In genomic region chr17:10657866-10658265, GRCh38 we compare ENCODE assay signal across 26 cellular contexts.
"Had no signal": no experiment of that assay in that cellular context is flagged by ENCODE, and none has a peak within 500 bp of the region (broad histone marks: within the 10 kb centered on the region; RNA-seq: fewer than 3 reads in every experiment).

No MANE protein-coding gene starts in this region.

- H3K4me3 ChIP-seq: cardiac muscle cell, Peyer's patch, SJSA1 had no signal

- H3K27ac ChIP-seq: brain microvascular endothelial cell, cardiac muscle cell, Peyer's patch, RWPE1, SJSA1 had no signal

- H3K4me1 ChIP-seq: Peyer's patch, SJSA1 had no signal

- H3K36me3 Mint-ChIP-seq: activated CD8-positive, alpha-beta memory T cell treated with anti-CD3 and anti-CD28 coated beads, Interleukin-2, amount 10 ng/mL, durations not matched to agents 7 days and 5 days; activated naive CD4-positive, alpha-beta T cell treated with anti-CD3 and anti-CD28 coated beads, Interleukin-2, amount 50 U/mL, for 72 hours had no signal

- H3K9me3 Mint-ChIP-seq: activated naive CD4-positive, alpha-beta T cell treated with anti-CD3 and anti-CD28 coated beads, Interleukin-2, amount 50 U/mL, for 72 hours; activated T-cell treated with anti-CD3 and anti-CD28 coated beads, Interleukin-2, amount 50 U/mL, for 24 hours; activated T-helper 1 cell treated with anti-CD3 and anti-CD28 coated beads, Interleukin-12 subunit alpha, Interleukin-12 subunit beta, Interleukin-2, Interleukin-4 antibody, amounts not matched to agents 30 ng/mL and 10 ng/mL and 1 ng/mL, durations not matched to agents 14 hours and 24 hours and 36 hours had no signal

- H3K4me3 Mint-ChIP-seq: activated CD8-positive, alpha-beta memory T cell treated with anti-CD3 and anti-CD28 coated beads, Interleukin-2, amount 10 ng/mL, durations not matched to agents 7 days and 5 days; activated T-cell treated with anti-CD3 and anti-CD28 coated beads, Interleukin-2, amount 50 U/mL, for 24 hours; activated T-helper 1 cell treated with anti-CD3 and anti-CD28 coated beads, Interleukin-12 subunit alpha, Interleukin-12 subunit beta, Interleukin-2, Interleukin-4 antibody, amounts not matched to agents 30 ng/mL and 10 ng/mL and 1 ng/mL, durations not matched to agents 14 hours and 24 hours and 36 hours had no signal

- ATAC-seq: activated CD4-positive, CD25-positive, alpha-beta regulatory T cell treated with anti-CD3 and anti-CD28 coated beads, Interleukin-2, amount 50 U/mL, for 24 hours; activated CD8-positive, alpha-beta memory T cell treated with anti-CD3 and anti-CD28 coated beads, Interleukin-2, amount 10 ng/mL, durations not matched to agents 7 days and 5 days; activated naive CD4-positive, alpha-beta T cell treated with anti-CD3 and anti-CD28 coated beads, Interleukin-2, amount 50 U/mL, for 72 hours had no signal

- H3K9me3 ChIP-seq: Peyer's patch, SJSA1 had no signal

- H3K27ac Mint-ChIP-seq: activated CD8-positive, alpha-beta memory T cell treated with anti-CD3 and anti-CD28 coated beads, Interleukin-2, amount 10 ng/mL, durations not matched to agents 7 days and 5 days; activated naive CD4-positive, alpha-beta T cell treated with anti-CD3 and anti-CD28 coated beads, Interleukin-2, amount 50 U/mL, for 72 hours; activated T-cell treated with anti-CD3 and anti-CD28 coated beads, Interleukin-2, amount 50 U/mL, for 24 hours; activated T-helper 1 cell treated with anti-CD3 and anti-CD28 coated beads, Interleukin-12 subunit alpha, Interleukin-12 subunit beta, Interleukin-2, Interleukin-4 antibody, amounts not matched to agents 30 ng/mL and 10 ng/mL and 1 ng/mL, durations not matched to agents 14 hours and 24 hours and 36 hours had no signal

- H3K36me3 ChIP-seq: brain microvascular endothelial cell, cardiac muscle cell, Peyer's patch, SJSA1 had no signal

- DNase-seq: activated CD4-positive, alpha-beta T cell treated with anti-CD3 and anti-CD28 coated beads for 4 hours; activated CD4-positive, alpha-beta T cell treated with anti-CD3 and anti-CD28 coated beads, Interleukin-2, amount 50 U/mL, for 48 hours; activated CD8-positive, alpha-beta memory T cell treated with anti-CD3 and anti-CD28 coated beads, Interleukin-2, amount 10 ng/mL, durations not matched to agents 7 days and 5 days; activated effector memory CD4-positive, alpha-beta T cell treated with Interleukin-2 at 50 U/mL for 16 hours; activated naive CD4-positive, alpha-beta T cell; activated T-cell treated with anti-CD3 and anti-CD28 coated beads, Interleukin-2, amount 50 U/mL, for 24 hours; brain microvascular endothelial cell; IMR-90; Kasumi-1; KBM-7; NCI-H1105 treated with DMSO at 0.1 percent for 48 hours; NCI-H146; NCI-H1930; NCI-H2171; NCI-H345; NCI-H510A treated with DMSO at 0.1 percent for 48 hours; NCI-H748 treated with DMSO at 0.1 percent for 48 hours; Peyer's patch; Right ventricle myocardium superior; T-helper 1 cell had no signal

- H3K27me3 ChIP-seq: brain microvascular endothelial cell, cardiac muscle cell, Peyer's patch, SJSA1 had no signal
